In genomic region chr19:41877916-41878905, GRCh38 we compare ENCODE assay signal across 1 cellular context.
TF ChIP-seq lines count a peak whose summit lies in the region.

No MANE protein-coding gene starts in this region.

TF ChIP-seq in HepG2, 621 proteins besides CTCF, POLR2A, EP300 and RAD21:
- TF ChIP-seq ZMYM3 (CRISPR knock-in tag; IDR thresholded peaks at IDR 0.05) (0 out of 2 replicates have a peak, but pooled peaks have one; percentile 14), ZNF362 (CRISPR knock-in tag; IDR thresholded peaks at IDR 0.05; ENCODE audit: borderline replicate concordance) (no peak), ZNF629 (CRISPR knock-in tag; conservative IDR thresholded peaks at IDR 0.05) (peak; percentile 80), ZNF772 (CRISPR knock-in tag; IDR thresholded peaks at IDR 0.05) (no peak)
